Comparison of ENCODE assay signal across 14 cellular contexts in the genomic region with DNA sequence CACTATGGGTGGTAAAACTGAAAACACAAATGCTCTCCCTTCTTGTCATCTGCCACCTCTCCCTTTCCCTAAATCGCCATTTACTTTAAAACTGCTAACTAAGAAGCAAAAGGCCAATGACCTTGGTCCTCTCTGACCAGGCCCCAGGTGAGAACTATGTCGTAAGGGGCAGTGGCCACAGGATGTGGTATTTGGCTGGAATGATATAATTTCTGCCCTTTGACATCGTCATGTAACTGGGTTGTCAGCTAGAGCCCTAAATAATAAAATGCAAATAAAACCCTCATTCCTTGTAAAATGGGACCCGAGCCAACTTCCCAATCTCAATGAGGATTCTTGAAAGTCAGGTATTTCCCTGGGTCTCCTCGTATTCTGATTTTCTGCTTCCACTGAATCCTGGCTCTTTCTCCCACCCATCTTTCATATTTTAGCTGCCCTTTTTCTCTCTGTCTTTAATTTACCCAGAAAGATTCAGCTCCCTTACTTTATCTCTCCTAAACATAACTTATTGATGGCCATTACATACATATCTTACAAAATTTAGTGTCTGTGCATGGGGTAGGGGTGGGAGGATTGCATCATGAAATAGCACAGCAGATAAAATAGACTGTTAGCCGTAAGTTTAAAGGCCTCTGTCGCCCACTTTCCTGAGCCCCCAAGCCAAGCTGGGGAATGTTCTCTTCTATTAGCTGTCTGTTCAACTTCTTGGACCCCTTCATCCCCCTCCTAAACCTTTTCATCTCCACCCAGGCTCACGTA. TPM values are rescaled to one million over a fixed set of nuclear protein-coding genes. Genes with fewer than 3 reads are reported as not detected.
DNase-seq lines count a peak whose midpoint lies in the region; ATAC-seq, FAIRE-seq and TF ChIP-seq lines count a peak whose summit lies in the region.
"Had no signal": no experiment of that assay in that cellular context is flagged by ENCODE, and none has a peak within 500 bp of the region (broad histone marks: within the 10 kb centered on the region; RNA-seq: fewer than 3 reads in every experiment).

No MANE protein-coding gene starts in this region.

- H3K9me3 ChIP-seq in GM12878 (replicated peaks; ENCODE audit: control insufficient read depth, insufficient read depth, low read length) (no peaks in the 10 kb centered on the region; the same call in 2 of the 3 replicates), HepG2 (ENCODE audit: low read length) (peaks cover 8% of the 10 kb centered on the region)
- H3K9me3 ChIP-seq: HAP-1 had no signal

- H3K4me1 ChIP-seq in GM12878 (ENCODE audit: control insufficient read depth, insufficient read depth, low read length): peaks cover 3% of the 10 kb centered on the region
- peaks cover 36% of the 10 kb centered on the region for H3K4me1 ChIP-seq in HepG2 (ENCODE audit: insufficient read depth, low read length)

- TF ChIP-seq POLR2A in GM12878 (IDR thresholded peaks at IDR 0.05; ENCODE audit: low read depth, low read length) (no peak), HepG2 (IDR thresholded peaks at IDR 0.05; ENCODE audit: insufficient read depth in 1 of 2, low read depth in 2 of 2, low read length in 2 of 2) (no peak)

- H3K79me2 ChIP-seq in GM12878 (ENCODE audit: control insufficient read depth, insufficient read depth, low read length): no peaks in the 10 kb centered on the region
- H3K79me2 ChIP-seq in HepG2 (ENCODE audit: insufficient read depth, low read length): peaks cover 13% of the 10 kb centered on the region

- POLR2A ChIA-PET in GM12878 (lab: Charles Lee) (no interaction called here), HepG2 (lab: Yijun Ruan, JAX) (no interaction called here)

- RAD21 ChIA-PET in GM12878 (lab: Charles Lee; ENCODE audit: unreplicated experiment): no interaction called here

- H3K4me1 Mint-ChIP-seq in nephron progenitor cell: peaks cover 16% of the 10 kb centered on the region

- TF ChIP-seq RAD21 in GM12878 (IDR thresholded peaks at IDR 0.05; ENCODE audit: insufficient read depth, low read depth, low read length) (no peak), HepG2 (CRISPR knock-in tag; IDR thresholded peaks at IDR 0.05) (no peak)

- H3K27me3 ChIP-seq in GM12878 (replicated peaks in 1 of 2; ENCODE audit: control insufficient read depth in 2 of 2, insufficient read depth in 2 of 2, low read length in 1 of 2) (peaks cover 0 to 2% of the 10 kb centered on the region in 2 experiments; a peak in 2 of 4 replicates), HepG2 (ENCODE audit: control insufficient read depth in 1 of 2, insufficient read depth in 2 of 2, low read length in 2 of 2) (peaks cover 2 to 4% of the 10 kb centered on the region in 2 experiments; a peak in 1 of 5 replicates)
- H3K27me3 ChIP-seq: BLaER1 treated with 17β-estradiol and CSF1 and Interleukin-3, amounts not matched to agents 10 nM and 100 nM had no signal

- H3K36me3 Mint-ChIP-seq in nephron progenitor cell (ENCODE audit: low read depth): no peaks in the 10 kb centered on the region
- H3K36me3 Mint-ChIP-seq: CD4-positive, CD25-positive, alpha-beta regulatory T cell had no signal

- peaks cover 9% of the 10 kb centered on the region for H3K27me3 Mint-ChIP-seq in nephron progenitor cell (ENCODE audit: low read depth, poor library complexity)

- H3K4me3 Mint-ChIP-seq in nephron progenitor cell: no peak overlapping the region

- TF ChIP-seq CTCF in GM12878 (IDR thresholded peaks at IDR 0.05 in 2 of 3, conservative IDR thresholded peaks at IDR 0.05 in 1 of 3; ENCODE audit: control insufficient read depth in 2 of 3, extremely low read depth in 1 of 3, insufficient read depth in 1 of 3, low read depth in 3 of 3, low read length in 3 of 3) (no peak), HepG2 (CRISPR knock-in tag; IDR thresholded peaks at IDR 0.05) (no peak), nephron progenitor cell (IDR thresholded peaks at IDR 0.05) (no peak), GM13976 (IDR thresholded peaks at IDR 0.05; ENCODE audit: borderline replicate concordance, control extremely low read depth, extremely low read depth, insufficient read depth, missing control alignments) (no peak)

- H3K27ac ChIP-seq in GM12878 (ENCODE audit: control insufficient read depth, insufficient read depth) (no peak overlapping the region), HepG2 (ENCODE audit: extremely low read length, insufficient read depth, low read length) (no peak overlapping the region)
- H3K27ac ChIP-seq: BLaER1 treated with 17β-estradiol and CSF1 and Interleukin-3, amounts not matched to agents 10 nM and 100 nM had no signal

- H4K20me1 ChIP-seq in GM12878 (ENCODE audit: control insufficient read depth, insufficient read depth) (no peaks in the 10 kb centered on the region), HepG2 (ENCODE audit: insufficient read depth, low read length) (no peaks in the 10 kb centered on the region)

- no peak overlapping the region for H2AFZ ChIP-seq in GM12878 (ENCODE audit: control insufficient read depth, low read depth, low read length)
- no peak overlapping the region for H2AFZ ChIP-seq in HepG2 (ENCODE audit: low read length)

- no TSS peak for BruUV-seq in GM12878 (replicated peaks; lab: Mats Ljungman, UMichigan)
- no TSS peak for BruUV-seq in HepG2 (replicated peaks; lab: Mats Ljungman, UMichigan)

- intact Hi-C loops in GM12878 (cut with micrococcal nuclease; ENCODE audit: unreplicated experiment): no loop called here
- intact Hi-C loops in HepG2 (cut with micrococcal nuclease; ENCODE audit: unreplicated experiment): loop anchor here (5.0 kb wide), 2 partner anchors 33 to 242 kb away; no protein-coding TSS in a partner anchor

- peak overlapping the region; percentile 21 for H3K27ac Mint-ChIP-seq in nephron progenitor cell
- H3K27ac Mint-ChIP-seq: CD4-positive, CD25-positive, alpha-beta regulatory T cell had no signal

- SMC1A ChIA-PET in GM12878 (lab: Charles Lee; ENCODE audit: uncharacterized antibody, unreplicated experiment): interaction anchor here (1.0 to 1.1 kb wide), 2 partner anchors 11 to 142 kb away, joined by 3 read pairs; no protein-coding TSS in a partner anchor

- TF ChIP-seq EP300 in GM12878 (IDR thresholded peaks at IDR 0.05; ENCODE audit: borderline replicate concordance in 1 of 2, control insufficient read depth in 1 of 2, low read depth in 2 of 2, low read length in 2 of 2): no peak
- no peak for TF ChIP-seq EP300 in HepG2 (IDR thresholded peaks at IDR 0.05; ENCODE audit: low read depth in 2 of 2, low read length in 2 of 2)
- TF ChIP-seq EP300 in HepG2 (CRISPR knock-in tag; IDR thresholded peaks at IDR 0.05; ENCODE audit: borderline replicate concordance): no peak

- ATAC-seq in GM12878: no peak
- ATAC-seq in HepG2: no peak
- ATAC-seq in GM18498 (IDR thresholded peaks at IDR 0.05; ENCODE audit: unreplicated experiment): no peak
- no peak for ATAC-seq in HG02973 (IDR thresholded peaks at IDR 0.05; ENCODE audit: unreplicated experiment)
- ATAC-seq in GM21723 (IDR thresholded peaks at IDR 0.05; ENCODE audit: unreplicated experiment): no peak

- no peak overlapping the region for H3K4me2 ChIP-seq in GM12878 (ENCODE audit: control insufficient read depth, insufficient read depth)
- H3K4me2 ChIP-seq in HepG2 (ENCODE audit: low read depth, low read length): peak overlapping the region; percentile 33
- H3K4me2 ChIP-seq: BLaER1 treated with 17β-estradiol and CSF1 and Interleukin-3, amounts not matched to agents 10 nM and 100 nM had no signal

- no peak overlapping the region for H3K4me3 ChIP-seq in GM12878
- H3K4me3 ChIP-seq in HepG2 (replicated peaks in 1 of 3; ENCODE audit: insufficient read depth in 1 of 3, low read depth in 2 of 3, low read length in 3 of 3): no peak overlapping the region
- H3K4me3 ChIP-seq: BLaER1 treated with 17β-estradiol and CSF1 and Interleukin-3, amounts not matched to agents 10 nM and 100 nM; HAP-1 had no signal

- H3K36me3 ChIP-seq in GM12878 (ENCODE audit: control insufficient read depth in 2 of 2, insufficient read depth in 2 of 2, low read length in 1 of 2) (no peaks in the 10 kb centered on the region), HepG2 (replicated peaks in 1 of 2; ENCODE audit: control insufficient read depth in 1 of 2, insufficient read depth in 2 of 2, low read length in 2 of 2) (no peaks in the 10 kb centered on the region)
- H3K36me3 ChIP-seq: HAP-1 had no signal

- DNase-seq in HTR-8/SVneo (ENCODE audit: insufficient read length, low spot score) (no peak), GM12878 (ENCODE audit: low read depth, low spot score) (no peak), HepG2 (ENCODE audit: low spot score) (no peak), nephron progenitor cell (no peak), GM13976 (ENCODE audit: low spot score) (no peak)
- DNase-seq: ACHN; CD4-positive, CD25-positive, alpha-beta regulatory T cell; GF-D8 had no signal

- WGBS in GM12878 (ENCODE audit: insufficient coverage, insufficient replicate concordance, low lambda C conversion rate, missing lambda C conversion rate): 35% methylated on average over 8 of the region's 8 CpGs
- 6% methylated on average over 7 of the region's 8 CpGs for WGBS in HepG2 (ENCODE audit: low lambda C conversion rate)

- no peaks in the 10 kb centered on the region for H3K9me3 Mint-ChIP-seq in nephron progenitor cell

- CTCF ChIA-PET in GM12878 (lab: Yijun Ruan, JAX) (interaction anchor here (0.8 to 1.1 kb wide), 3 partner anchors 9 to 129 kb away, joined by 3 read pairs; no protein-coding TSS in a partner anchor), HepG2 (lab: Yijun Ruan, JAX; ENCODE audit: low intra/inter-chr PET ratio, low total read pairs) (no interaction called here)

- H3K9ac ChIP-seq in GM12878 (ENCODE audit: control insufficient read depth, insufficient read depth, low read length): no peak overlapping the region
- no peak overlapping the region for H3K9ac ChIP-seq in HepG2 (ENCODE audit: insufficient read depth, low read depth, low read length)
- H3K9ac ChIP-seq: BLaER1 treated with 17β-estradiol and CSF1 and Interleukin-3, amounts not matched to agents 10 nM and 100 nM had no signal

- in situ Hi-C loops in GM12878 (cut with MboI) (no loop called here), HepG2 (cut with HindIII; ENCODE audit: extremely low pct_ligation_motif_present, low pct_unique_long_range_greater_than_20kb) (loop anchor here (5.0 to 10.0 kb wide), 2 partner anchors 145 to 163 kb away; no protein-coding TSS in a partner anchor), GM13976 (cut with MboI; ENCODE audit: low sequenced_read_pairs, unreplicated experiment) (no loop called here)

- FAIRE-seq in HTR-8/SVneo (lab: Jason Lieb, UNC) (peak; percentile 68), GM12878 (lab: Jason Lieb, UNC) (peak; percentile 31), HepG2 (lab: Jason Lieb, UNC) (peak; percentile 42)
- FAIRE-seq: H1 had no signal

RNA-seq across cellular contexts. Expression of a gene that starts 3.2 kb away (rescaled TPM):
- total RNA-seq in GM12878 (2013; cell fraction: nucleolus; rRNA removed): 6.3 and 7.2 TPM in 2 replicates
- total RNA-seq in GM12878 (2014; rRNA removed) (0.28 and 0.54 TPM in 2 replicates), GM12878 (2014; rRNA removed; fragmentation: Illumina TruSeq; extraction: Trizol) (0.64 and 0.72 TPM in 2 replicates), GM12878 (2021) (0.45 and 1.0 TPM in 2 replicates), HepG2 (2016; rRNA removed; fragmentation: Illumina TruSeq; extraction: Trizol) (10.0 and 10.1 TPM in 2 replicates)
- polyA plus RNA-seq in GM12878 (2011; ENCODE audit: low read depth): 0.33 TPM
- polyA plus RNA-seq in GM12878 (2011; rRNA removed) (0.19 and 0.27 TPM in 2 replicates), GM12878 (2014; fragmentation: Illumina TruSeq; extraction: Trizol) (0.98 TPM in 1 of 2 replicates, not detected in the other), GM12878 (2014; fragmentation: Nextera tagmentation; extraction: Ambion mirVana) (under 1 TPM in 1 of 2 experiments, not detected in 1; 0.24 TPM), GM12878 (2014; rRNA removed) (0.30 and 1.2 TPM in 2 replicates), GM12878 (2016; fragmentation: Nextera tagmentation; extraction: Ambion mirVana) (1 to 10 TPM in 1 of 2 experiments, under 1 TPM in 1; 0.86 to 2.8 TPM), HepG2 (2011; rRNA removed) (16.4 and 18.4 TPM in 2 replicates)
- polyA plus RNA-seq in GM12878 (2011; cell fraction: cytosol; rRNA removed): 0.37 and 0.52 TPM in 2 replicates
- polyA plus RNA-seq in GM12878 (2011; cell fraction: nucleus; rRNA removed): 0.33 and 0.98 TPM in 2 replicates
- polyA plus RNA-seq in GM12878 (2012): 0.35 and 0.94 TPM in 2 replicates
- polyA minus RNA-seq in GM12878 (2011; rRNA and poly(A)+ RNA removed): 0.07 and 0.26 TPM in 2 replicates
- polyA minus RNA-seq in GM12878 (2011; cell fraction: cytosol; rRNA and poly(A)+ RNA removed): not detected in 2 replicates
- polyA minus RNA-seq in GM12878 (2011; cell fraction: nucleus; rRNA and poly(A)+ RNA removed): 0.48 and 0.57 TPM in 2 replicates
- total RNA-seq in HepG2 (2016; cell fraction: cytosol; rRNA removed; fragmentation: Illumina TruSeq; extraction: Trizol; ENCODE audit: low read depth): 2.6 and 4.1 TPM in 2 replicates
- total RNA-seq in HepG2 (2016; cell fraction: insoluble cytoplasmic fraction; rRNA removed; fragmentation: Illumina TruSeq; extraction: Trizol): 6.6 and 8.8 TPM in 2 replicates
- total RNA-seq in HepG2 (2016; cell fraction: membrane; rRNA removed; fragmentation: Illumina TruSeq; extraction: Trizol): 4.1 and 4.5 TPM in 2 replicates
- 8.1 and 10.7 TPM in 2 replicates for total RNA-seq in HepG2 (2016; cell fraction: nucleus; rRNA removed; fragmentation: Illumina TruSeq; extraction: Trizol)
- 13.7 and 15.2 TPM in 2 replicates for polyA plus RNA-seq in HepG2 (2011; cell fraction: cytosol; rRNA removed)
- polyA plus RNA-seq in HepG2 (2011; cell fraction: nucleus; rRNA removed): 36.9 and 55.6 TPM in 2 replicates
- polyA plus RNA-seq in HepG2 (2012): 17.7 and 30.3 TPM in 2 replicates
- polyA plus RNA-seq in HepG2 (2016; cell fraction: cytosol; fragmentation: Illumina TruSeq; extraction: Trizol; ENCODE audit: low read depth): 1.3 and 1.6 TPM in 2 replicates
- 9.2 and 12.3 TPM in 2 replicates for polyA plus RNA-seq in HepG2 (2016; cell fraction: insoluble cytoplasmic fraction; fragmentation: Illumina TruSeq; extraction: Trizol; ENCODE audit: low read depth)
- 2.9 and 3.7 TPM in 2 replicates for polyA plus RNA-seq in HepG2 (2016; cell fraction: membrane; fragmentation: Illumina TruSeq; extraction: Trizol; ENCODE audit: low read depth)
- 36.8 and 40.3 TPM in 2 replicates for polyA plus RNA-seq in HepG2 (2016; cell fraction: nucleus; fragmentation: Illumina TruSeq; extraction: Trizol; ENCODE audit: insufficient read depth, low read depth)
- 1.7 and 22.0 TPM in 2 replicates for polyA minus RNA-seq in HepG2 (2011; rRNA and poly(A)+ RNA removed; ENCODE audit: low replicate concordance)
- polyA minus RNA-seq in HepG2 (2011; cell fraction: cytosol; rRNA and poly(A)+ RNA removed): 6.0 and 8.7 TPM in 2 replicates
- polyA minus RNA-seq in HepG2 (2011; cell fraction: nucleus; rRNA and poly(A)+ RNA removed): 31.8 and 34.1 TPM in 2 replicates
